ENCODE assay signal across 16 cellular contexts in the genomic region with DNA sequence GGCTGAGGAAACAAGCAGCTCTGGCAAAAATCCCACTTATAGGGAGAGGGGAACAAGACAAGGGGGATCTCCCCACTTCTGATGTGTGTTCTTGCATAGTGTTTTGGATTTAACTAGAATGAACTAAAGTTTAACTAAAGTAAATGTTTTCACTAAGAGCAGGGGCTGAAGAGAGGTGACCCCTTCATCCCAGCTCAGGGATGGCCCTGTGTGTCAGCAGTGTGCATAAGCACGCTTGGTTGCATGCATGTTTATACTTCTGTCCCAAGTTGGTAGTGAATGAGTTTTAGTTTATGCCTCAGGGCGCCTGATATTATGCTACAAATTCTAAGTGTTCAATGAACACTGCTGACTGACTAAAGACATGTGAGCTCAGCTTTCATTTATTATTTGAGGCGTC.
DNase-seq lines count a peak whose midpoint lies in the region; FAIRE-seq and TF ChIP-seq lines count a peak whose summit lies in the region.
"Had no signal": no experiment of that assay in that cellular context is flagged by ENCODE, and none has a peak within 500 bp of the region (broad histone marks: within the 10 kb centered on the region; RNA-seq: fewer than 3 reads in every experiment).

No MANE protein-coding gene starts in this region.

- no peak for TF ChIP-seq EP300 in SK-N-SH (IDR thresholded peaks at IDR 0.05; ENCODE audit: borderline replicate concordance in 1 of 2, low read depth in 1 of 2, low read length in 1 of 2)

- no peaks in the 10 kb centered on the region for H3K27me3 ChIP-seq in adipocyte (replicated peaks; ENCODE audit: control insufficient read depth, insufficient read depth, low read length)
- H3K27me3 ChIP-seq in kidney epithelial cell (ENCODE audit: control insufficient read depth, insufficient read depth, low read length), result no peaks in the 10 kb centered on the region
- H3K27me3 ChIP-seq in SK-N-SH (ENCODE audit: insufficient read depth), result no peaks in the 10 kb centered on the region
- H3K27me3 ChIP-seq: MG63 had no signal

- TF ChIP-seq CTCF in kidney epithelial cell (IDR thresholded peaks at IDR 0.05; ENCODE audit: insufficient read depth, low read length, poor library complexity, severe bottlenecking) (no peak), nephron (IDR thresholded peaks at IDR 0.05; ENCODE audit: unreplicated experiment in 3 of 3) (no peak), SK-N-SH (IDR thresholded peaks at IDR 0.05) (no peak)

- H3K27ac Mint-ChIP-seq in nephron, result peak overlapping the region; percentile 79 to 83 (median 82)
- H3K27ac Mint-ChIP-seq: CD14-positive monocyte had no signal

- H3K4me3 Mint-ChIP-seq in nephron, result no peak overlapping the region
- H3K4me3 Mint-ChIP-seq: CD14-positive monocyte had no signal

- no peak for TF ChIP-seq RAD21 in SK-N-SH (IDR thresholded peaks at IDR 0.05; ENCODE audit: low read length)

- H3K9ac ChIP-seq in adipocyte (ENCODE audit: low read length), result no peak overlapping the region
- H3K9ac ChIP-seq in SK-N-SH, result no peak overlapping the region
- H3K9ac ChIP-seq: KMS-11 had no signal

- H3K4me1 Mint-ChIP-seq in nephron, result peaks cover 76% of the 10 kb centered on the region

- no peak for TF ChIP-seq POLR2A in H54 (IDR thresholded peaks at IDR 0.05; ENCODE audit: low read depth, low read length)

- H3K9me3 Mint-ChIP-seq in nephron, result no peaks in the 10 kb centered on the region
- H3K9me3 Mint-ChIP-seq: CD14-positive monocyte had no signal

- H3K4me2 ChIP-seq in SK-N-SH, result no peak overlapping the region
- H3K4me2 ChIP-seq: KMS-11 had no signal

- POLR2A ChIA-PET in SK-N-SH (lab: Yijun Ruan, JAX), result interaction anchor here (0.7 kb wide), 1 partner anchor 215 kb away, joined by 4 read pairs; no protein-coding TSS in a partner anchor

- H3K36me3 Mint-ChIP-seq in nephron (ENCODE audit: low read depth), result no peaks in the 10 kb centered on the region

- H3K4me1 ChIP-seq in adipocyte (ENCODE audit: control insufficient read depth, insufficient read depth, low read length) (no peaks in the 10 kb centered on the region), SK-N-SH (ENCODE audit: control insufficient read depth in 1 of 2, insufficient read depth in 2 of 2, low read depth in 1 of 2, low read length in 1 of 2) (peaks cover 7 to 36% of the 10 kb centered on the region in 2 experiments; a peak in 3 of 4 replicates)

- CTCF ChIA-PET in SK-N-SH (lab: Yijun Ruan, JAX), result no interaction called here

- H3K27ac ChIP-seq in SK-N-SH (ENCODE audit: low read depth in 2 of 2, low read length in 1 of 2), result peak overlapping the region in 1 of 2 experiments; percentile 51; a peak in 2 of 4 replicates
- H3K27ac ChIP-seq: KMS-11 had no signal

- no peaks in the 10 kb centered on the region for H3K79me2 ChIP-seq in SK-N-SH (ENCODE audit: insufficient read depth)

- peak; percentile 87 for DNase-seq in Caki2 (ENCODE audit: low read depth)
- peak; percentile 9 for DNase-seq in adipocyte (ENCODE audit: low read depth)
- peak; percentile 31 for DNase-seq in kidney epithelial cell (ENCODE audit: low read depth)
- DNase-seq in SK-N-SH, result no peak
- DNase-seq in SIG-M5 (lab: John Stamatoyannopoulos, UW), result no peak
- no peak for DNase-seq in H54 (ENCODE audit: insufficient read length, low spot score)
- DNase-seq in GM03348 (ENCODE audit: low spot score), result no peak
- DNase-seq: DMS79 treated with DMSO at 0.1 percent for 48 hours, MG63, NCI-H1694, NCI-H748 treated with DMSO at 0.1 percent for 48 hours had no signal

- no peak overlapping the region for H2AFZ ChIP-seq in SK-N-SH (ENCODE audit: low read depth)

- H3K36me3 ChIP-seq in adipocyte (ENCODE audit: control insufficient read depth, insufficient read depth, low read length, severe bottlenecking) (no peaks in the 10 kb centered on the region), kidney epithelial cell (ENCODE audit: control insufficient read depth, insufficient read depth, low read length) (no peaks in the 10 kb centered on the region), SK-N-SH (replicated peaks in 1 of 2; ENCODE audit: control insufficient read depth in 1 of 2, insufficient read depth in 2 of 2, low read length in 1 of 2) (no peaks in the 10 kb centered on the region)
- H3K36me3 ChIP-seq: MG63 had no signal

- FAIRE-seq in H54 (lab: Jason Lieb, UNC), result no peak
- FAIRE-seq: A204.1, G401.6 had no signal

- H3K4me3 ChIP-seq in adipocyte (ENCODE audit: low read length), result no peak overlapping the region
- H3K4me3 ChIP-seq in kidney epithelial cell (ENCODE audit: low read depth, low read length), result no peak overlapping the region
- H3K4me3 ChIP-seq in SK-N-SH (ENCODE audit: low read depth in 2 of 2, low read length in 1 of 2), result no peak overlapping the region
- H3K4me3 ChIP-seq: MG63 had no signal

- no peaks in the 10 kb centered on the region for H3K9me3 ChIP-seq in adipocyte (ENCODE audit: control insufficient read depth, low read length)
- H3K9me3 ChIP-seq in SK-N-SH, result no peaks in the 10 kb centered on the region
- H3K9me3 ChIP-seq: MG63 had no signal

- H3K27me3 Mint-ChIP-seq in nephron (ENCODE audit: low read depth), result no peaks in the 10 kb centered on the region

- H3K9me2 ChIP-seq in SK-N-SH, result no peaks in the 10 kb centered on the region

- in situ Hi-C loops in Caki2 (cut with HindIII; ENCODE audit: low pct_unique_long_range_greater_than_20kb, low sequenced_read_pairs), result no loop called here

- no peaks in the 10 kb centered on the region for H4K20me1 ChIP-seq in SK-N-SH (ENCODE audit: insufficient read depth)

- 89% methylated on average over 3 of the region's 3 CpGs for WGBS in SK-N-SH (ENCODE audit: low lambda C conversion rate)

- H3F3A ChIP-seq in SK-N-SH (replicated peaks; ENCODE audit: insufficient read depth), result no peaks in the 10 kb centered on the region

TF ChIP-seq in SK-N-SH, 30 proteins besides CTCF, POLR2A, EP300 and RAD21:
- TF ChIP-seq NRF1 (IDR thresholded peaks at IDR 0.05; ENCODE audit: low read depth, low read length), result no peak
- no peak for TF ChIP-seq SIN3A (IDR thresholded peaks at IDR 0.05; ENCODE audit: borderline replicate concordance, low read depth, low read length)
- TF ChIP-seq MEF2A (IDR thresholded peaks at IDR 0.05; ENCODE audit: borderline replicate concordance, low read depth), result no peak
- no peak for TF ChIP-seq EZH2phosphoT487 (IDR thresholded peaks at IDR 0.05; ENCODE audit: borderline replicate concordance, low read depth)
- TF ChIP-seq REST (IDR thresholded peaks at IDR 0.05; ENCODE audit: low read depth, low read length), result no peak
- TF ChIP-seq FOSL2 (IDR thresholded peaks at IDR 0.05; ENCODE audit: borderline replicate concordance, low read depth), result no peak
- TF ChIP-seq RFX5 (IDR thresholded peaks at IDR 0.05; ENCODE audit: low read length), result no peak
- TF ChIP-seq GATA2 (CRISPR knock-in tag; IDR thresholded peaks at IDR 0.05), result no peak
- TF ChIP-seq, protein P1, sequence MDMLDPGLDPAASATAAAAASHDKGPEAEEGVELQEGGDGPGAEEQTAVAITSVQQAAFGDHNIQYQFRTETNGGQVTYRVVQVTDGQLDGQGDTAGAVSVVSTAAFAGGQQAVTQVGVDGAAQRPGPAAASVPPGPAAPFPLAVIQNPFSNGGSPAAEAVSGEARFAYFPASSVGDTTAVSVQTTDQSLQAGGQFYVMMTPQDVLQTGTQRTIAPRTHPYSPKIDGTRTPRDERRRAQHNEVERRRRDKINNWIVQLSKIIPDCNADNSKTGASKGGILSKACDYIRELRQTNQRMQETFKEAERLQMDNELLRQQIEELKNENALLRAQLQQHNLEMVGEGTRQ (IDR thresholded peaks at IDR 0.05; ENCODE audit: borderline replicate concordance, low read depth, low read length), result no peak
- no peak for TF ChIP-seq CHD2 (IDR thresholded peaks at IDR 0.05; ENCODE audit: low read length, partially characterized antibody)
TF ChIP-seq in SK-N-SH: peak in this region for 0.

Comparison
In these comparisons a context has a peak if more than half of its experiments do, and no peak if none do; other contexts are left out.
1. DNase-seq: peak in Caki2 (single experiment), adipocyte (single experiment) and kidney epithelial cell (single experiment); none in SK-N-SH (single experiment), SIG-M5 (single experiment), H54 (single experiment) and GM03348 (single experiment).